ENCODE assay signal across 17 cellular contexts in genomic region chr13:40996433-40997095, GRCh38. TPM values are rescaled to one million over a fixed set of nuclear protein-coding genes. Genes with fewer than 3 reads are reported as not detected.
A peak's percentile ranks its signal among the peaks of the same experiment; 100 is the strongest.
DNase-seq lines count a peak whose midpoint lies in the region; ATAC-seq, FAIRE-seq and TF ChIP-seq lines count a peak whose summit lies in the region.
"Had no signal": no experiment of that assay in that cellular context is flagged by ENCODE, and none has a peak within 500 bp of the region (broad histone marks: within the 10 kb centered on the region; RNA-seq: fewer than 3 reads in every experiment).

No MANE protein-coding gene starts in this region.

- H3K27ac Mint-ChIP-seq in activated naive CD4-positive, alpha-beta T cell treated with anti-CD3 and anti-CD28 coated beads for 36 hours: peak overlapping the region; percentile 88
- H3K27ac Mint-ChIP-seq in stimulated activated memory B cell treated with anti-CD40 and anti-IgM and Interleukin-4, amounts not matched to agents 10 μg/mL and 1 μg/mL and 100 μg/mL, for 72 hours: peak overlapping the region; percentile 3

- H3K27me3 ChIP-seq in GM12878 (replicated peaks in 1 of 2; ENCODE audit: control insufficient read depth in 2 of 2, insufficient read depth in 2 of 2, low read length in 1 of 2): no peaks in the 10 kb centered on the region
- H3K27me3 ChIP-seq: Peyer's patch had no signal

- ATAC-seq in GM12878 (0 out of 3 replicates have a peak, but pooled peaks have one; percentile 2), HG02884 (IDR thresholded peaks at IDR 0.05; ENCODE audit: unreplicated experiment) (no peak), HG02623 (IDR thresholded peaks at IDR 0.05; ENCODE audit: unreplicated experiment) (no peak)
- ATAC-seq in stimulated activated memory B cell treated with anti-CD40 and anti-IgM and Interleukin-4, amounts not matched to agents 10 μg/mL and 1 μg/mL and 100 μg/mL, for 72 hours: no peak

- H3K9me3 Mint-ChIP-seq in activated naive CD4-positive, alpha-beta T cell treated with anti-CD3 and anti-CD28 coated beads for 36 hours: no peaks in the 10 kb centered on the region
- no peaks in the 10 kb centered on the region for H3K9me3 Mint-ChIP-seq in stimulated activated memory B cell treated with anti-CD40 and anti-IgM and Interleukin-4, amounts not matched to agents 10 μg/mL and 1 μg/mL and 100 μg/mL, for 72 hours

- peaks cover 84% of the 10 kb centered on the region for H3K4me1 Mint-ChIP-seq in activated naive CD4-positive, alpha-beta T cell treated with anti-CD3 and anti-CD28 coated beads for 36 hours (ENCODE audit: low read depth)
- peaks cover 76% of the 10 kb centered on the region for H3K4me1 Mint-ChIP-seq in stimulated activated memory B cell treated with anti-CD40 and anti-IgM and Interleukin-4, amounts not matched to agents 10 μg/mL and 1 μg/mL and 100 μg/mL, for 72 hours

- DNase-seq in activated naive CD4-positive, alpha-beta T cell treated with anti-CD3 and anti-CD28 coated beads for 36 hours: no peak
- DNase-seq in activated naive CD4-positive, alpha-beta T cell treated with anti-CD3 and anti-CD28 coated beads, Interleukin-2, amount 50 U/mL, for 16 hours: no peak
- DNase-seq in OCI-LY7 (ENCODE audit: low spot score) (no peak), GM12878 (ENCODE audit: low read depth, low spot score) (no peak), DMS53 treated with DMSO at 0.1 percent for 48 hours (lab: John Stamatoyannopoulos, UW; ENCODE audit: unreplicated experiment) (no peak)
- DNase-seq: activated CD4-positive, CD25-positive, alpha-beta regulatory T cell; amygdala; glutamatergic neuron; NCI-H187 treated with DMSO at 0.1 percent for 48 hours; Peyer's patch; stimulated activated CD4-positive, alpha-beta T cell treated with anti-CD3 and anti-CD28 coated beads, Interleukin-4, amount 100 ng/mL, for 4 hours had no signal

- intact Hi-C loops in activated naive CD4-positive, alpha-beta T cell treated with anti-CD3 and anti-CD28 coated beads for 36 hours (cut with micrococcal nuclease): loop anchor here (10.0 kb wide), 1 partner anchor 972 kb away; no protein-coding TSS in a partner anchor
- intact Hi-C loops in OCI-LY7 (cut with micrococcal nuclease; ENCODE audit: unreplicated experiment): no loop called here
- intact Hi-C loops in GM12878 (cut with micrococcal nuclease; ENCODE audit: unreplicated experiment): no loop called here

- H3K9ac ChIP-seq in GM12878 (ENCODE audit: control insufficient read depth, insufficient read depth, low read length): peak overlapping the region; percentile 20; the same call in 1 of the 2 replicates

- peak overlapping the region; percentile 99 for H3K27ac ChIP-seq in OCI-LY7 (ENCODE audit: low read depth, low read length, poor library complexity, severe bottlenecking)
- H3K27ac ChIP-seq in GM12878 (ENCODE audit: control insufficient read depth, insufficient read depth): peak overlapping the region; percentile 92

- 39% methylated on average over 5 of the region's 5 CpGs for WGBS in GM12878 (ENCODE audit: insufficient coverage, insufficient replicate concordance, low lambda C conversion rate, missing lambda C conversion rate)

- H3K4me3 ChIP-seq in OCI-LY7 (ENCODE audit: low read depth, low read length, poor library complexity, severe bottlenecking) (peak overlapping the region; percentile 35), GM12878 (no peak overlapping the region)
- H3K4me3 ChIP-seq: lung, Peyer's patch had no signal

- in situ Hi-C loops in GM12878 (cut with MboI): no loop called here

- peaks cover 100% of the 10 kb centered on the region for H3K79me2 ChIP-seq in OCI-LY7 (ENCODE audit: insufficient read depth, low read depth, low read length)
- H3K79me2 ChIP-seq in GM12878 (ENCODE audit: control insufficient read depth, insufficient read depth, low read length): peaks cover 98% of the 10 kb centered on the region

- H4K20me1 ChIP-seq in OCI-LY7 (ENCODE audit: insufficient read depth, low read length) (peaks cover 13% of the 10 kb centered on the region; the same call in 1 of the 2 replicates), GM12878 (ENCODE audit: control insufficient read depth, insufficient read depth) (no peaks in the 10 kb centered on the region; the same call in none of the 2 replicates)

- SMC1A ChIA-PET in GM12878 (lab: Charles Lee; ENCODE audit: uncharacterized antibody, unreplicated experiment): interaction anchor here (1.3 to 16.0 kb wide), 7 partner anchors 11 to 58 kb away, joined by 4 to 308 read pairs (median 15); partner anchors contain the start of gene ELF1

- TF ChIP-seq CTCF in OCI-LY7 (conservative IDR thresholded peaks at IDR 0.05; ENCODE audit: low read length) (no peak), GM12878 (IDR thresholded peaks at IDR 0.05 in 2 of 3, conservative IDR thresholded peaks at IDR 0.05 in 1 of 3; ENCODE audit: control insufficient read depth in 2 of 3, extremely low read depth in 1 of 3, insufficient read depth in 1 of 3, low read depth in 3 of 3, low read length in 3 of 3) (no peak)

- H3K4me2 ChIP-seq in OCI-LY7 (ENCODE audit: low read length): peak overlapping the region; percentile 72
- H3K4me2 ChIP-seq in GM12878 (ENCODE audit: control insufficient read depth, insufficient read depth): peak overlapping the region; percentile 92

- TF ChIP-seq POLR2A in GM12878 (IDR thresholded peaks at IDR 0.05; ENCODE audit: low read depth, low read length): no peak

- H3K4me1 ChIP-seq in OCI-LY7 (ENCODE audit: insufficient read depth, low read length, poor library complexity, severe bottlenecking): peaks cover 100% of the 10 kb centered on the region
- peaks cover 47% of the 10 kb centered on the region for H3K4me1 ChIP-seq in GM12878 (ENCODE audit: control insufficient read depth, insufficient read depth, low read length)

- RAD21 ChIA-PET in GM12878 (lab: Charles Lee; ENCODE audit: unreplicated experiment): interaction anchor here (0.9 to 2.1 kb wide), 8 partner anchors 9 to 58 kb away, joined by 4 to 11 read pairs (median 4); no protein-coding TSS in a partner anchor

- H2AFZ ChIP-seq in OCI-LY7 (ENCODE audit: low read length) (no peak overlapping the region), GM12878 (ENCODE audit: control insufficient read depth, low read depth, low read length) (no peak overlapping the region)

- BruUV-seq in OCI-LY7 (replicated peaks; lab: Mats Ljungman, UMichigan): no TSS peak
- BruUV-seq in GM12878 (replicated peaks; lab: Mats Ljungman, UMichigan): no TSS peak

- H3K36me3 Mint-ChIP-seq in activated naive CD4-positive, alpha-beta T cell treated with anti-CD3 and anti-CD28 coated beads for 36 hours (ENCODE audit: low read depth): peaks cover 13% of the 10 kb centered on the region
- peaks cover 26% of the 10 kb centered on the region for H3K36me3 Mint-ChIP-seq in stimulated activated memory B cell treated with anti-CD40 and anti-IgM and Interleukin-4, amounts not matched to agents 10 μg/mL and 1 μg/mL and 100 μg/mL, for 72 hours

- H3K36me3 ChIP-seq in OCI-LY7 (ENCODE audit: insufficient read depth, low read length) (peaks cover 91% of the 10 kb centered on the region), GM12878 (ENCODE audit: control insufficient read depth in 2 of 2, insufficient read depth in 2 of 2, low read length in 1 of 2) (peaks cover 2 to 19% of the 10 kb centered on the region in 2 experiments; a peak in 3 of 4 replicates)

- H3K4me3 Mint-ChIP-seq in activated naive CD4-positive, alpha-beta T cell treated with anti-CD3 and anti-CD28 coated beads for 36 hours: no peak overlapping the region
- H3K4me3 Mint-ChIP-seq in stimulated activated memory B cell treated with anti-CD40 and anti-IgM and Interleukin-4, amounts not matched to agents 10 μg/mL and 1 μg/mL and 100 μg/mL, for 72 hours: no peak overlapping the region

- CTCF ChIA-PET in activated naive CD4-positive, alpha-beta T cell treated with anti-CD3 and anti-CD28 coated beads for 36 hours (lab: Charles Lee): interaction anchor here (0.7 to 1.5 kb wide), 5 partner anchors 11 to 59 kb away, joined by 3 to 6 read pairs (median 4); no protein-coding TSS in a partner anchor
- CTCF ChIA-PET in OCI-LY7 (lab: Charles Lee; ENCODE audit: unreplicated experiment): no interaction called here
- CTCF ChIA-PET in GM12878 (lab: Yijun Ruan, JAX): interaction anchor here (0.9 to 13.8 kb wide), 7 partner anchors 9 to 219 kb away, joined by 3 to 160 read pairs (median 4); partner anchors contain the start of gene ELF1

- no peaks in the 10 kb centered on the region for H3K27me3 Mint-ChIP-seq in activated naive CD4-positive, alpha-beta T cell treated with anti-CD3 and anti-CD28 coated beads for 36 hours (ENCODE audit: low read depth)
- no peaks in the 10 kb centered on the region for H3K27me3 Mint-ChIP-seq in stimulated activated memory B cell treated with anti-CD40 and anti-IgM and Interleukin-4, amounts not matched to agents 10 μg/mL and 1 μg/mL and 100 μg/mL, for 72 hours

- no peaks in the 10 kb centered on the region for H3K9me2 ChIP-seq in OCI-LY7 (ENCODE audit: insufficient read depth, low read length)

- FAIRE-seq in GM12878 (lab: Jason Lieb, UNC): no peak
- FAIRE-seq: G401.6, HTR-8/SVneo had no signal

- no peak for TF ChIP-seq EP300 in GM12878 (IDR thresholded peaks at IDR 0.05; ENCODE audit: borderline replicate concordance in 1 of 2, control insufficient read depth in 1 of 2, low read depth in 2 of 2, low read length in 2 of 2)

- POLR2A ChIA-PET in OCI-LY7 (lab: Charles Lee): interaction anchor here (0.6 to 4.1 kb wide), 7 partner anchors 8 to 76 kb away, joined by 3 to 38 read pairs (median 6); no protein-coding TSS in a partner anchor
- POLR2A ChIA-PET in GM12878 (lab: Charles Lee): interaction anchor here (0.6 to 3.0 kb wide), 6 partner anchors 9 to 112 kb away, joined by 3 to 12 read pairs (median 5); no protein-coding TSS in a partner anchor

- TF ChIP-seq RAD21 in GM12878 (IDR thresholded peaks at IDR 0.05; ENCODE audit: insufficient read depth, low read depth, low read length): no peak

- H3K9me3 ChIP-seq in OCI-LY7 (ENCODE audit: low read length): peaks cover 3% of the 10 kb centered on the region; the same call in 1 of the 2 replicates
- H3K9me3 ChIP-seq in GM12878 (replicated peaks; ENCODE audit: control insufficient read depth, insufficient read depth, low read length): peaks cover 2% of the 10 kb centered on the region; the same call in 2 of the 3 replicates
- H3K9me3 ChIP-seq: Peyer's patch had no signal

RNA-seq across cellular contexts. Expression of gene ELF1, which starts 22.6 kb away (rescaled TPM):
- 10 to 100 TPM; 61.7 to 62.3 TPM for total RNA-seq in activated naive CD4-positive, alpha-beta T cell treated with anti-CD3 and anti-CD28 coated beads for 36 hours
- total RNA-seq in OCI-LY7 (2014; rRNA removed; shearing (Covaris generic)): 106 and 111 TPM in 2 replicates
- total RNA-seq in OCI-LY7 (2022) (248 and 276 TPM in 2 replicates), GM12878 (2014; rRNA removed) (45.7 and 49.2 TPM in 2 replicates), GM12878 (2014; rRNA removed; fragmentation: Illumina TruSeq; extraction: Trizol) (55.1 and 59.4 TPM in 2 replicates), GM12878 (2021) (70.5 and 74.2 TPM in 2 replicates)
- total RNA-seq in GM12878 (2013; cell fraction: nucleolus; rRNA removed): 78.0 and 86.2 TPM in 2 replicates
- 22.7 TPM for polyA plus RNA-seq in GM12878 (2011; ENCODE audit: low read depth)
- polyA plus RNA-seq in GM12878 (2011; rRNA removed) (83.5 and 97.6 TPM in 2 replicates), GM12878 (2014; fragmentation: Illumina TruSeq; extraction: Trizol) (91.6 and 118 TPM in 2 replicates), GM12878 (2014; fragmentation: Nextera tagmentation; extraction: Ambion mirVana) (10 to 100 TPM; 43.3 to 43.5 TPM), GM12878 (2014; rRNA removed) (46.8 and 47.9 TPM in 2 replicates), GM12878 (2016; fragmentation: Nextera tagmentation; extraction: Ambion mirVana) (10 to 100 TPM; 56.2 to 64.0 TPM)
- polyA plus RNA-seq in GM12878 (2011; cell fraction: cytosol; rRNA removed): 55.7 and 60.5 TPM in 2 replicates
- polyA plus RNA-seq in GM12878 (2011; cell fraction: nucleus; rRNA removed): 49.6 and 50.3 TPM in 2 replicates
- 35.2 and 60.8 TPM in 2 replicates for polyA plus RNA-seq in GM12878 (2012)
- 93.0 and 151 TPM in 2 replicates for polyA minus RNA-seq in GM12878 (2011; rRNA and poly(A)+ RNA removed)
- 33.3 and 41.4 TPM in 2 replicates for polyA minus RNA-seq in GM12878 (2011; cell fraction: cytosol; rRNA and poly(A)+ RNA removed)
- polyA minus RNA-seq in GM12878 (2011; cell fraction: nucleus; rRNA and poly(A)+ RNA removed): 49.9 and 69.4 TPM in 2 replicates
